26 cellular contexts compared by ENCODE assay signal in genomic region chrX:147770858-147771257, GRCh38.
A peak's percentile ranks its signal among the peaks of the same experiment; 100 is the strongest.
DNase-seq lines count a peak whose midpoint lies in the region; ATAC-seq, FAIRE-seq and TF ChIP-seq lines count a peak whose summit lies in the region.
"Had no signal": no experiment of that assay in that cellular context is flagged by ENCODE, and none has a peak within 500 bp of the region (broad histone marks: within the 10 kb centered on the region; RNA-seq: fewer than 3 reads in every experiment).

No MANE protein-coding gene starts in this region.

- no peaks in the 10 kb centered on the region for H3K79me2 ChIP-seq in DND-41 (ENCODE audit: insufficient read depth, low read length)
- no peaks in the 10 kb centered on the region for H3K79me2 ChIP-seq in MM.1S (ENCODE audit: low read length)
- no peaks in the 10 kb centered on the region for H3K79me2 ChIP-seq in astrocyte (ENCODE audit: insufficient read depth, low read length)

- H3K4me3 ChIP-seq in DND-41 (ENCODE audit: low read depth in 1 of 2, low read length in 2 of 2) (no peak overlapping the region), MM.1S (ENCODE audit: low read length) (no peak overlapping the region), astrocyte (ENCODE audit: insufficient read depth, low read depth, low read length) (no peak overlapping the region), esophagus muscularis mucosa (no peak overlapping the region), upper lobe of right lung (no peak overlapping the region)
- H3K4me3 ChIP-seq: A549; BLaER1 treated with 17β-estradiol and CSF1 and Interleukin-3, amounts not matched to agents 10 nM and 100 nM; GM12878 had no signal

- peak; percentile 20 for FAIRE-seq in astrocyte (lab: Jason Lieb, UNC)
- FAIRE-seq: D721Med, GM12878, GM12892, GM18507, GM19239 had no signal

- TF ChIP-seq CTCF in DND-41 (IDR thresholded peaks at IDR 0.05; ENCODE audit: borderline replicate concordance, extremely low read depth, low read length, poor library complexity, severe bottlenecking) (no peak), MM.1S (IDR thresholded peaks at IDR 0.05; ENCODE audit: low read length) (no peak), astrocyte (IDR thresholded peaks at IDR 0.05; ENCODE audit: insufficient read depth, low read depth, low read length) (no peak), esophagus muscularis mucosa (IDR thresholded peaks at IDR 0.05) (no peak), upper lobe of right lung (IDR thresholded peaks at IDR 0.05) (no peak)

- H3K4me2 ChIP-seq in DND-41 (ENCODE audit: insufficient read depth, low read length) (peak overlapping the region; percentile 44), MM.1S (ENCODE audit: low read depth, low read length) (0 out of 2 replicates have a peak overlapping the region, but pooled peaks have one; percentile 8), astrocyte (ENCODE audit: low read length) (no peak overlapping the region)
- H3K4me2 ChIP-seq: A549; BLaER1 treated with 17β-estradiol and CSF1 and Interleukin-3, amounts not matched to agents 10 nM and 100 nM had no signal

- H3K27me3 Mint-ChIP-seq in astrocyte (ENCODE audit: low read depth, unreplicated experiment), result no peaks in the 10 kb centered on the region
- peaks cover 3% of the 10 kb centered on the region for H3K27me3 Mint-ChIP-seq in activated naive CD4-positive, alpha-beta T cell treated with anti-CD3 and anti-CD28 coated beads, Interleukin-2, amount 10 ng/mL, durations not matched to agents 7 days and 5 days
- H3K27me3 Mint-ChIP-seq: B cell had no signal

- no peak for TF ChIP-seq EP300 in esophagus muscularis mucosa (IDR thresholded peaks at IDR 0.05)

- intact Hi-C loops in left colon (cut with DNase I, micrococcal nuclease) (no loop called here), esophagus muscularis mucosa (cut with DNase I) (no loop called here), upper lobe of right lung (cut with DNase I) (no loop called here)

- no peaks in the 10 kb centered on the region for H3K9me3 ChIP-seq in DND-41 (ENCODE audit: insufficient read depth, low read length, severe bottlenecking)
- no peaks in the 10 kb centered on the region for H3K9me3 ChIP-seq in MM.1S (replicated peaks; ENCODE audit: insufficient read depth, low read length)
- no peaks in the 10 kb centered on the region for H3K9me3 ChIP-seq in astrocyte (ENCODE audit: insufficient read depth, low read depth, low read length)
- H3K9me3 ChIP-seq in esophagus muscularis mucosa, result no peaks in the 10 kb centered on the region
- H3K9me3 ChIP-seq in upper lobe of right lung, result no peaks in the 10 kb centered on the region
- H3K9me3 ChIP-seq: A549, Caco-2 had no signal

- H3K36me3 ChIP-seq in DND-41 (ENCODE audit: insufficient read depth, low read length) (no peaks in the 10 kb centered on the region), MM.1S (replicated peaks; ENCODE audit: insufficient read depth, low read length) (no peaks in the 10 kb centered on the region), astrocyte (ENCODE audit: insufficient read depth, low read length) (no peaks in the 10 kb centered on the region), esophagus muscularis mucosa (no peaks in the 10 kb centered on the region), upper lobe of right lung (no peaks in the 10 kb centered on the region)
- H3K36me3 ChIP-seq: BLaER1 treated with 17β-estradiol and CSF1 and Interleukin-3, amounts not matched to agents 10 nM and 100 nM had no signal

- ATAC-seq in DND-41 (ENCODE audit: insufficient read depth, low read depth), result peak; percentile 82
- peak; percentile 66 for ATAC-seq in left colon
- ATAC-seq in GM18858 (IDR thresholded peaks at IDR 0.05; ENCODE audit: unreplicated experiment), result no peak
- no peak for ATAC-seq in upper lobe of right lung
- ATAC-seq: A549; CD8-positive, alpha-beta T cell; GM12878 had no signal

- no peak overlapping the region for H3K4me3 Mint-ChIP-seq in astrocyte (ENCODE audit: unreplicated experiment)
- no peak overlapping the region for H3K4me3 Mint-ChIP-seq in activated naive CD4-positive, alpha-beta T cell treated with anti-CD3 and anti-CD28 coated beads, Interleukin-2, amount 10 ng/mL, durations not matched to agents 7 days and 5 days
- H3K4me3 Mint-ChIP-seq: B cell; CD4-positive, alpha-beta T cell; CD8-positive, alpha-beta T cell had no signal

- H3K27ac Mint-ChIP-seq in astrocyte (ENCODE audit: unreplicated experiment), result no peak overlapping the region
- H3K27ac Mint-ChIP-seq in activated naive CD4-positive, alpha-beta T cell treated with anti-CD3 and anti-CD28 coated beads, Interleukin-2, amount 10 ng/mL, durations not matched to agents 7 days and 5 days, result no peak overlapping the region
- H3K27ac Mint-ChIP-seq: B cell; CD4-positive, alpha-beta T cell; CD8-positive, alpha-beta T cell had no signal

- H3K9me3 Mint-ChIP-seq in astrocyte (ENCODE audit: unreplicated experiment), result no peaks in the 10 kb centered on the region
- H3K9me3 Mint-ChIP-seq in activated naive CD4-positive, alpha-beta T cell treated with anti-CD3 and anti-CD28 coated beads, Interleukin-2, amount 10 ng/mL, durations not matched to agents 7 days and 5 days, result peaks cover 2% of the 10 kb centered on the region
- H3K9me3 Mint-ChIP-seq: CD4-positive, alpha-beta T cell; CD8-positive, alpha-beta T cell had no signal

- H3K36me3 Mint-ChIP-seq in astrocyte (ENCODE audit: low read depth, unreplicated experiment), result no peaks in the 10 kb centered on the region
- H3K36me3 Mint-ChIP-seq in activated naive CD4-positive, alpha-beta T cell treated with anti-CD3 and anti-CD28 coated beads, Interleukin-2, amount 10 ng/mL, durations not matched to agents 7 days and 5 days, result no peaks in the 10 kb centered on the region
- H3K36me3 Mint-ChIP-seq: CD8-positive, alpha-beta T cell had no signal

- H3K4me1 ChIP-seq in DND-41 (ENCODE audit: insufficient read depth, low read length) (peaks cover 29% of the 10 kb centered on the region), MM.1S (ENCODE audit: low read length) (no peaks in the 10 kb centered on the region), astrocyte (ENCODE audit: insufficient read depth, low read length) (no peaks in the 10 kb centered on the region), esophagus muscularis mucosa (no peaks in the 10 kb centered on the region), upper lobe of right lung (no peaks in the 10 kb centered on the region)
- H3K4me1 ChIP-seq: A549; BLaER1 treated with 17β-estradiol and CSF1 and Interleukin-3, amounts not matched to agents 10 nM and 100 nM; Caco-2 had no signal

- H3K9ac ChIP-seq in DND-41 (ENCODE audit: low read depth, low read length) (peak overlapping the region; percentile 11; the same call in 1 of the 2 replicates), MM.1S (ENCODE audit: low read length) (no peak overlapping the region), astrocyte (ENCODE audit: low read length) (no peak overlapping the region)
- H3K9ac ChIP-seq: BLaER1 treated with 17β-estradiol and CSF1 and Interleukin-3, amounts not matched to agents 10 nM and 100 nM had no signal

- peak overlapping the region; percentile 55; the same call in 1 of the 2 replicates for H2AFZ ChIP-seq in DND-41 (ENCODE audit: low read depth, low read length)
- H2AFZ ChIP-seq in MM.1S (ENCODE audit: low read length), result no peak overlapping the region
- H2AFZ ChIP-seq in astrocyte (ENCODE audit: low read depth, low read length), result no peak overlapping the region

- TF ChIP-seq POLR2A in esophagus muscularis mucosa (IDR thresholded peaks at IDR 0.05; ENCODE audit: low read depth), result no peak

- peak overlapping the region; percentile 34 for H3K27ac ChIP-seq in DND-41 (ENCODE audit: low read length)
- H3K27ac ChIP-seq in MM.1S (ENCODE audit: low read length), result no peak overlapping the region
- H3K27ac ChIP-seq in astrocyte (ENCODE audit: low read depth, low read length), result no peak overlapping the region
- no peak overlapping the region for H3K27ac ChIP-seq in esophagus muscularis mucosa (replicated peaks in 1 of 4)
- H3K27ac ChIP-seq in upper lobe of right lung, result no peak overlapping the region
- H3K27ac ChIP-seq: 22Rv1; A549; BLaER1 treated with 17β-estradiol and CSF1 and Interleukin-3, amounts not matched to agents 10 nM and 100 nM; C4-2B had no signal

- H3K9me2 ChIP-seq in MM.1S (replicated peaks; ENCODE audit: insufficient read depth, low read length), result no peaks in the 10 kb centered on the region

- 89% methylated on average over 1 of the region's 1 CpG for WGBS in esophagus muscularis mucosa

- no peak for DNase-seq in DND-41
- DNase-seq in MM.1S, result peak; percentile 10
- no peak for DNase-seq in astrocyte (ENCODE audit: low read depth)
- DNase-seq in left colon, result no peak
- no peak for DNase-seq in esophagus muscularis mucosa (ENCODE audit: extremely low spot score)
- DNase-seq in upper lobe of right lung, result no peak
- no peak for DNase-seq in activated naive CD4-positive, alpha-beta T cell treated with anti-CD3 and anti-CD28 coated beads, Interleukin-2, amount 10 ng/mL, durations not matched to agents 7 days and 5 days
- DNase-seq: AML-193; Caco-2; Calu3; CD4-positive, alpha-beta T cell; CD8-positive, alpha-beta T cell; DMS79 treated with DMSO at 0.1 percent for 48 hours; EL; GDM1 had no signal

- no peaks in the 10 kb centered on the region for H4K20me1 ChIP-seq in DND-41 (ENCODE audit: insufficient read depth, low read length)
- H4K20me1 ChIP-seq in MM.1S (ENCODE audit: insufficient read depth, low read length), result no peaks in the 10 kb centered on the region
- H4K20me1 ChIP-seq in astrocyte (ENCODE audit: insufficient read depth, low read length), result no peaks in the 10 kb centered on the region
- H4K20me1 ChIP-seq: BLaER1 treated with 17β-estradiol and CSF1 and Interleukin-3, amounts not matched to agents 10 nM and 100 nM had no signal

- H3K27me3 ChIP-seq in DND-41 (ENCODE audit: insufficient read depth, low read length, poor library complexity) (no peaks in the 10 kb centered on the region), MM.1S (replicated peaks; ENCODE audit: insufficient read depth, low read length) (no peaks in the 10 kb centered on the region), astrocyte (ENCODE audit: insufficient read depth, low read length) (no peaks in the 10 kb centered on the region), esophagus muscularis mucosa (no peaks in the 10 kb centered on the region), upper lobe of right lung (no peaks in the 10 kb centered on the region)

- no peaks in the 10 kb centered on the region for H3F3A ChIP-seq in MM.1S (ENCODE audit: insufficient read depth, low read length)

- H3K4me1 Mint-ChIP-seq in astrocyte (ENCODE audit: low read depth, unreplicated experiment), result no peaks in the 10 kb centered on the region
- peaks cover 8% of the 10 kb centered on the region for H3K4me1 Mint-ChIP-seq in activated naive CD4-positive, alpha-beta T cell treated with anti-CD3 and anti-CD28 coated beads, Interleukin-2, amount 10 ng/mL, durations not matched to agents 7 days and 5 days
- H3K4me1 Mint-ChIP-seq: B cell had no signal

- CTCF ChIA-PET in activated naive CD4-positive, alpha-beta T cell treated with anti-CD3 and anti-CD28 coated beads, Interleukin-2, amount 10 ng/mL, durations not matched to agents 7 days and 5 days (lab: Charles Lee), result no interaction called here

Comparison
In these comparisons a context has a peak if more than half of its experiments do, and no peak if none do; other contexts are left out.
1. ATAC-seq: peak in DND-41 (single experiment) and left colon (single experiment); none in GM18858 (single experiment) and upper lobe of right lung (single experiment).